16 cellular contexts compared by ENCODE assay signal in the genomic region with DNA sequence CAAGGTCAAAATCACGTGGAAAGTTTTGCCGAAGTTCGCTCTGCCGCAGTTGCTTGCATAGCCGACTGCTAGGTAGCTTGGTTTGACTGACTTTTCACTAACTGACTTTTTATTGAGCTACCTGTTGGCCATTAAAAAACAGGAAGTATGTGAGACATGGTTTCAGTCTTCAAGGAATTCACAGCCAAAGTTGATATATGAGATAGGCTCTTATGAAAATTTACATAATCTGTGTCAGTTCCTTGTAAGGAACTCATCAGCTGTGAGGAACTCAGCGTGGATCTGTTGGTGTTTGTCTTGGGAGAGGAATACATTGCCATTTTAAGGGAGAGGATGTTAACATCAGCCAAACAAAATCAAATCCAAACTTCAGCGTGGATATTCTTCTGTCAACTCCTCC. TPM values are rescaled to one million over a fixed set of nuclear protein-coding genes. Genes with fewer than 3 reads are reported as not detected.
DNase-seq lines count a peak whose midpoint lies in the region; TF ChIP-seq lines count a peak whose summit lies in the region.
"Had no signal": no experiment of that assay in that cellular context is flagged by ENCODE, and none has a peak within 500 bp of the region (broad histone marks: within the 10 kb centered on the region; RNA-seq: fewer than 3 reads in every experiment).

No MANE protein-coding gene starts in this region.

- peaks cover 3% of the 10 kb centered on the region; the same call in 1 of the 2 replicates for H3K27me3 Mint-ChIP-seq in HFFc6 (ENCODE audit: insufficient read depth)

- peak overlapping the region; percentile 53 for H3K4me3 Mint-ChIP-seq in HFFc6

- no peaks in the 10 kb centered on the region for H3K36me3 ChIP-seq in brain microvascular endothelial cell (replicated peaks)
- no peaks in the 10 kb centered on the region for H3K36me3 ChIP-seq in suprapubic skin

- in situ Hi-C loops in brain microvascular endothelial cell (cut with HindIII; ENCODE audit: low pct_ligation_motif_present, low sequenced_read_pairs) = no loop called here

- no peaks in the 10 kb centered on the region for H3K27me3 ChIP-seq in brain microvascular endothelial cell (replicated peaks)
- H3K27me3 ChIP-seq in layer of hippocampus (ENCODE audit: control insufficient read depth, insufficient read depth, low read length) = no peaks in the 10 kb centered on the region
- no peaks in the 10 kb centered on the region for H3K27me3 ChIP-seq in suprapubic skin
- H3K27me3 ChIP-seq: BLaER1 treated with 17β-estradiol and CSF1 and Interleukin-3, amounts not matched to agents 10 nM and 100 nM had no signal

- H3K4me3 ChIP-seq in brain microvascular endothelial cell (ENCODE audit: low read depth, low read length) = no peak overlapping the region
- no peak overlapping the region for H3K4me3 ChIP-seq in suprapubic skin
- H3K4me3 ChIP-seq: BLaER1 treated with 17β-estradiol and CSF1 and Interleukin-3, amounts not matched to agents 10 nM and 100 nM had no signal

- H3K4me1 Mint-ChIP-seq in HFFc6 (ENCODE audit: low read depth) = peaks cover 69% of the 10 kb centered on the region

- H3K27ac ChIP-seq in brain microvascular endothelial cell (peak overlapping the region; percentile 91), layer of hippocampus (ENCODE audit: low read depth, low read length) (peak overlapping the region; percentile 46), suprapubic skin (peak overlapping the region; percentile 80)
- H3K27ac ChIP-seq: BLaER1 treated with 17β-estradiol and CSF1 and Interleukin-3, amounts not matched to agents 10 nM and 100 nM had no signal

- peaks cover 23% of the 10 kb centered on the region for H3K36me3 Mint-ChIP-seq in HFFc6 (ENCODE audit: low read depth)

- DNase-seq in HFFc6 (no peak), brain microvascular endothelial cell (no peak), suprapubic skin (ENCODE audit: low spot score in 2 of 2) (no peak), NCI-H2081 (lab: John Stamatoyannopoulos, UW) (no peak), GM10266 (ENCODE audit: extremely low spot score) (no peak), RKO (ENCODE audit: low spot score) (no peak), CD1c-positive myeloid dendritic cell (ENCODE audit: extremely low spot score) (no peak)
- DNase-seq: activated naive CD4-positive, alpha-beta T cell treated with Interleukin-2 at 50 U/mL for 16 hours; NCI-H187; NCI-H69; stimulated activated CD8-positive, alpha-beta memory T cell treated with anti-CD3 and anti-CD28 coated beads, Interleukin-4, amount 100 ng/mL, for 48 hours; T-helper 9 cell had no signal

- no peaks in the 10 kb centered on the region for H3K9me3 ChIP-seq in suprapubic skin

- TF ChIP-seq POLR2A in suprapubic skin (IDR thresholded peaks at IDR 0.05) = no peak

- TF ChIP-seq EP300 in suprapubic skin (IDR thresholded peaks at IDR 0.05) = no peak

- TF ChIP-seq CTCF in HFFc6 (IDR thresholded peaks at IDR 0.05) = no peak
- no peak for TF ChIP-seq CTCF in brain microvascular endothelial cell (IDR thresholded peaks at IDR 0.05; ENCODE audit: low read depth, low read length, missing control alignments)
- TF ChIP-seq CTCF in suprapubic skin (IDR thresholded peaks at IDR 0.05) = no peak
- no peak for TF ChIP-seq CTCF in GM10266 (IDR thresholded peaks at IDR 0.05; ENCODE audit: control insufficient read depth, insufficient read depth, low read depth, missing control alignments)

- H3K4me1 ChIP-seq in suprapubic skin = peaks cover 30% of the 10 kb centered on the region

- H3K27ac Mint-ChIP-seq in HFFc6 = peak overlapping the region; percentile 93

- WGBS in suprapubic skin = 61% methylated on average over 7 of the region's 7 CpGs

- no peaks in the 10 kb centered on the region for H3K9me3 Mint-ChIP-seq in HFFc6

RNA-seq across cellular contexts. Expression of a gene that starts 2.1 kb away (rescaled TPM):
- total RNA-seq in HFFc6 (2021; fragmentation: NEBNext Ultra II Directional; extraction: Animal tissue kit (Norgen Biotek cat#: 25700)) = not detected
- not detected for total RNA-seq in suprapubic skin
- total RNA-seq: Daoy, esophagus mucosa had no signal

RNA-seq across cellular contexts. Expression of a gene that starts 32.1 kb away (rescaled TPM):
- 100 to 1,000 TPM; 140 to 181 (median 150) TPM for total RNA-seq in HFFc6 (2021; fragmentation: NEBNext Ultra II Directional; extraction: Animal tissue kit (Norgen Biotek cat#: 25700))
- 10 to 100 TPM; 11.0 to 27.2 (median 13.6) TPM for total RNA-seq in suprapubic skin

Comparison
In these comparisons a context has a peak if more than half of its experiments do, and no peak if none do; other contexts are left out.
1. RNA of a gene that starts 32.1 kb away (total RNA-seq): 140 to 181 TPM in HFFc6; 11.0 to 27.2 TPM in suprapubic skin; every median in the first group is over 4 times any median in the second.
2. Peak in every context shown above with its lines, with median percentiles within 50 percentile points of each other: H3K27ac ChIP-seq.